8 cellular contexts compared by ENCODE assay signal in the genomic region with DNA sequence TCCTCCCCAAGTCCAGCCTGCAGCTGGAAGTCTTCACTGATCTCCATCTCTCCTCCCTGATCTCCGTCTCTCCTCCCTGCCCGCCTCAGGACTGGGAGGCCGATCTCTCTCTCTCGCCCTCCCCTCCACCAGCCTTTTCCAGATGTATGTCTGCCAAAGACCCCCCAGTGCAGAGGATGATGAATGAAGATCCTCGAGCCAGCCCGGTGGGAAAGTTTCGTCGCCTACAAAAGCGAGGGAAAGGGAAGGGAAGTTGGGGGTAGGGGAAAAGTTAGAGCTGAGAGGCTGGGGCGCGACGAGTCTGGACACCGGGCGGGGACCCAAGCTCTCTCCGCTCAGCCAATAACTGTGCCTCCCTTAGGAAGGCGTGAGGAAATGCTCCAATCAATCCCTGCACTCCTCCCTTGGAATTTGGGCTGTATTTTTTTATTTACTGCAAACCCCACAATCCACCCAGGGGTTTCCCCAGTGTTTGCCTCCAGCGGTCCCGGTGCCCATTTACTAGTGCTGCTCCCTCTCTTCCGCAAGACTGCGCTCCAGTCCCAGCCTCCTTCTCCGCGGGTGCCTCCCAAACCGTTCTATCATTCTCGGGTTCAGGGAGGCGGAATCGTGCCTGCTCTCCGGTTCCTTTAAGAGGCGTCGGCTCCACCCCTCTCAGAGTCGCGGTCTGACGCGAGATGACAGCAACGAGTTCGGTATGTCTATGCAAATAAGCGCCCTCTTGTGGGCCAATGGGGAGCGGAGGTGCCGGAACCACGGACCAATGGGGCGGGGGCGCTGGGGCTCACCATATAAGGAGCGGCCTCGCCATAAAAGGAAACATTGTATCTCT. TPM values are rescaled to one million over a fixed set of nuclear protein-coding genes. Genes with fewer than 3 reads are reported as not detected.
DNase-seq lines count a peak whose midpoint lies in the region; ATAC-seq and TF ChIP-seq lines count a peak whose summit lies in the region.

A gene (plus strand): TSS at position 818 of the 832 bp plus-strand sequence. CDS start 388 bp downstream, outside the sequence.

- H3K36me3 ChIP-seq in duodenal mucosa (ENCODE audit: control insufficient read depth in 1 of 2, insufficient read depth in 2 of 2, low read length in 2 of 2): peaks cover 6% of the 10 kb centered on the region in 2 donors
- peaks cover 1 to 9% (median 4%) of the 10 kb centered on the region in 4 donors for H3K36me3 ChIP-seq in right lobe of liver

- no peaks in the 10 kb centered on the region for H3K9me3 ChIP-seq in duodenal mucosa (ENCODE audit: control insufficient read depth in 1 of 2, low read length in 2 of 2)
- H3K9me3 ChIP-seq in right lobe of liver: no peaks in the 10 kb centered on the region

- H3K4me1 ChIP-seq in duodenal mucosa (ENCODE audit: control insufficient read depth in 1 of 2, insufficient read depth in 2 of 2, low read length in 2 of 2): peaks cover 29 to 37% of the 10 kb centered on the region in 2 donors
- peaks cover 0 to 19% (median 7%) of the 10 kb centered on the region in 4 donors for H3K4me1 ChIP-seq in right lobe of liver

- ATAC-seq in GM19395 (IDR thresholded peaks at IDR 0.05; ENCODE audit: unreplicated experiment) (peak; percentile 59), HG03571 (IDR thresholded peaks at IDR 0.05; ENCODE audit: unreplicated experiment) (peak; percentile 57), right lobe of liver (peak; percentile 76 to 84 (median 81))

- TF ChIP-seq CTCF in C4-2B (conservative IDR thresholded peaks at IDR 0.05): no peak
- peak in 1 of 4 donors; percentile 60 for TF ChIP-seq CTCF in right lobe of liver (IDR thresholded peaks at IDR 0.05)

- H3K9ac ChIP-seq in duodenal mucosa (ENCODE audit: low read depth in 1 of 2, low read length in 2 of 2): peak within 1 kb of the TSS; percentile 87 to 92

- no peak for TF ChIP-seq POLR2A in right lobe of liver (IDR thresholded peaks at IDR 0.05)

- H3K4me3 ChIP-seq in duodenal mucosa (ENCODE audit: low read depth in 1 of 2, low read length in 2 of 2): peak within 1 kb of the TSS; percentile 85 to 87
- peak within 1 kb of the TSS; percentile 88 to 98 (median 90) for H3K4me3 ChIP-seq in right lobe of liver

- intact Hi-C loops in right lobe of liver (cut with DNase I): no loop called here

- H3K27me3 ChIP-seq in duodenal mucosa (ENCODE audit: control insufficient read depth in 1 of 2, insufficient read depth in 2 of 2, low read length in 2 of 2) (no peaks in the 10 kb centered on the region), right lobe of liver (no peaks in the 10 kb centered on the region)

- 1% methylated on average over 34 of the region's 43 CpGs for WGBS in right lobe of liver (ENCODE audit: insufficient coverage, low coverage, low lambda C conversion rate, missing lambda C conversion rate)

- peak within 1 kb of the TSS; percentile 90 for H3K27ac ChIP-seq in C4-2B
- H3K27ac ChIP-seq in duodenal mucosa (ENCODE audit: low read depth, low read length): peak within 1 kb of the TSS; percentile 94
- H3K27ac ChIP-seq in right lobe of liver: peak within 1 kb of the TSS; percentile 97 to 100 (median 99)

- DNase-seq in NCI-H82 (lab: John Stamatoyannopoulos, UW) (peak; percentile 100), right lobe of liver (peak; percentile 99 to 100 (median 100))
- peak; percentile 99 to 100 for DNase-seq in activated CD4-positive, alpha-beta T cell treated with anti-CD3 and anti-CD28 coated beads, Interleukin-2, amount 50 U/mL, for 48 hours
- peak; percentile 96 to 99 for DNase-seq in stimulated activated CD4-positive, alpha-beta T cell treated with anti-CD3 and anti-CD28 coated beads, Interleukin-4, amount 100 ng/mL, for 4 hours

RNA-seq across cellular contexts. Expression of the gene that starts here (rescaled TPM):
- total RNA-seq in right lobe of liver: 10 to 100 TPM in 4 of 6 experiments, 1 to 10 TPM in 2; 4.9 to 17.0 (median 11.3) TPM

Comparison
In these comparisons a context has a peak if more than half of its experiments do, and no peak if none do; other contexts are left out.
1. Peak in every context shown above with its lines: DNase-seq, ATAC-seq, H3K4me3 ChIP-seq and H3K27ac ChIP-seq.